In the genomic region with DNA sequence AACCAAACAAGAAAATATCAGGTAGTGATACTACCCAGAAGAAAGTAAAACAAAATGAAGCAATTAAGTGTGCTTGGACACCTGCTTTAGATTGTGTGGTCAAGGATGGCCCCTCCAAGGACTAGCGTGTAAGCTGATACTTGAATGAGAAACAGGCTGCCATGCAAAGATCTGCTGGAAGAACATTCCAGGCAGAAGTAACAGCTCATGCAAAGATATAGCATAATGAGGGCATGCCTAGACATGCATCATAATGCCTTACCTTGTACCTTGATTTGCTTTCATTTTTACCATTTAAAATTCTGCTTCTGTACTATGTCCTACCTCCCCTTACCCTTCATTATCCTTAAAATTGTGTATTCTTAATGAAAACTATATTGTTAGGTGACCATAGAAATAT, we compare ENCODE assay signal across 14 cellular contexts.
DNase-seq lines count a peak whose midpoint lies in the region; ATAC-seq and TF ChIP-seq lines count a peak whose summit lies in the region.
"Had no signal": no experiment of that assay in that cellular context is flagged by ENCODE, and none has a peak within 500 bp of the region (broad histone marks: within the 10 kb centered on the region; RNA-seq: fewer than 3 reads in every experiment).

No MANE protein-coding gene starts in this region.

- H3K36me3 Mint-ChIP-seq in activated naive CD4-positive, alpha-beta T cell treated with anti-CD3 and anti-CD28 coated beads, Interleukin-2, amount 50 U/mL, for 72 hours = no peaks in the 10 kb centered on the region

- no peaks in the 10 kb centered on the region for H3K36me3 ChIP-seq in MG63
- H3K36me3 ChIP-seq: BE2C, cardiac muscle cell had no signal

- ATAC-seq in HG03442 (IDR thresholded peaks at IDR 0.05; ENCODE audit: unreplicated experiment) (peak; percentile 53), HG03457 (IDR thresholded peaks at IDR 0.05; ENCODE audit: unreplicated experiment) (no peak), left lobe of liver (no peak)
- ATAC-seq in activated naive CD4-positive, alpha-beta T cell treated with anti-CD3 and anti-CD28 coated beads, Interleukin-2, amount 50 U/mL, for 72 hours = no peak

- TF ChIP-seq CTCF in VCaP (conservative IDR thresholded peaks at IDR 0.05) = no peak

- H3K27ac ChIP-seq in VCaP = peak overlapping the region; percentile 47

- DNase-seq in EH (ENCODE audit: low read depth) = peak; percentile 35
- DNase-seq in kidney tubule cell (ENCODE audit: low spot score) = peak; percentile 14
- DNase-seq in left lobe of liver (ENCODE audit: low spot score) = no peak
- DNase-seq in activated naive CD4-positive, alpha-beta T cell treated with anti-CD3 and anti-CD28 coated beads, Interleukin-2, amount 50 U/mL, for 72 hours (ENCODE audit: low spot score in 2 of 2) = no peak
- no peak for DNase-seq in MG63
- DNase-seq: activated effector memory CD4-positive, alpha-beta T cell treated with anti-CD3 and anti-CD28 coated beads, Interleukin-2, amount 50 U/mL, for 16 hours; BE2C; EL; erythroblast; stimulated activated naive B cell treated with anti-CD40 and anti-IgM and Interleukin-4, amounts not matched to agents 10 μg/mL and 1 μg/mL and 100 μg/mL, for 72 hours had no signal

- H3K4me3 ChIP-seq in MG63 = no peak overlapping the region
- H3K4me3 ChIP-seq: cardiac muscle cell had no signal

- no peak overlapping the region for H3K27ac Mint-ChIP-seq in activated naive CD4-positive, alpha-beta T cell treated with anti-CD3 and anti-CD28 coated beads, Interleukin-2, amount 50 U/mL, for 72 hours
- H3K27ac Mint-ChIP-seq: stimulated activated naive B cell treated with anti-CD40 and anti-IgM and Interleukin-4, amounts not matched to agents 10 μg/mL and 1 μg/mL and 100 μg/mL, for 72 hours had no signal

- no peaks in the 10 kb centered on the region for H3K9me3 ChIP-seq in MG63
- H3K9me3 ChIP-seq: BE2C had no signal

- no peaks in the 10 kb centered on the region for H3K9me3 Mint-ChIP-seq in activated naive CD4-positive, alpha-beta T cell treated with anti-CD3 and anti-CD28 coated beads, Interleukin-2, amount 50 U/mL, for 72 hours

- no peaks in the 10 kb centered on the region for H3K27me3 ChIP-seq in MG63
- H3K27me3 ChIP-seq: BE2C, cardiac muscle cell had no signal

Comparison
In these comparisons a context has a peak if more than half of its experiments do, and no peak if none do; other contexts are left out.
1. DNase-seq: peak in EH (single experiment) and kidney tubule cell (single experiment); none in left lobe of liver (single experiment), activated naive CD4-positive, alpha-beta T cell treated with anti-CD3 and anti-CD28 coated beads, Interleukin-2, amount 50 U/mL, for 72 hours (0 of 2) and MG63 (single experiment).